In genomic region chr18:808502-808901, GRCh38 we compare ENCODE assay signal across 12 cellular contexts. TPM values are rescaled to one million over a fixed set of nuclear protein-coding genes. Genes with fewer than 3 reads are reported as not detected.
DNase-seq lines count a peak whose midpoint lies in the region; ATAC-seq and TF ChIP-seq lines count a peak whose summit lies in the region.
"Had no signal": no experiment of that assay in that cellular context is flagged by ENCODE, and none has a peak within 500 bp of the region (broad histone marks: within the 10 kb centered on the region; RNA-seq: fewer than 3 reads in every experiment).

No MANE protein-coding gene starts in this region.

- TF ChIP-seq POLR2A in sigmoid colon (IDR thresholded peaks at IDR 0.05), result no peak
- TF ChIP-seq POLR2A in right lobe of liver (IDR thresholded peaks at IDR 0.05), result no peak

- H3K4me1 Mint-ChIP-seq in activated CD4-positive, alpha-beta T cell treated with anti-CD3 and anti-CD28 coated beads, Interleukin-2, amount 10 ng/mL, durations not matched to agents 24 days and 14 days, result peaks cover 59% of the 10 kb centered on the region
- H3K4me1 Mint-ChIP-seq in activated CD4-positive, alpha-beta T cell treated with anti-CD3 and anti-CD28 coated beads for 36 hours, result peaks cover 62% of the 10 kb centered on the region
- peaks cover 33 to 66% of the 10 kb centered on the region in 2 donors for H3K4me1 Mint-ChIP-seq in effector memory CD8-positive, alpha-beta T cell (ENCODE audit: low read depth in 2 of 2)

- H3K9me3 ChIP-seq in sigmoid colon (no peaks in the 10 kb centered on the region), right lobe of liver (no peaks in the 10 kb centered on the region)
- H3K9me3 ChIP-seq: mucosa of descending colon had no signal

- peak overlapping the region; percentile 32 for H3K27ac Mint-ChIP-seq in activated CD4-positive, alpha-beta T cell treated with anti-CD3 and anti-CD28 coated beads, Interleukin-2, amount 10 ng/mL, durations not matched to agents 24 days and 14 days
- no peak overlapping the region for H3K27ac Mint-ChIP-seq in activated CD4-positive, alpha-beta T cell treated with anti-CD3 and anti-CD28 coated beads for 36 hours
- peak overlapping the region; percentile 29 to 96 for H3K27ac Mint-ChIP-seq in effector memory CD8-positive, alpha-beta T cell

- H3K4me3 ChIP-seq in sigmoid colon (no peak overlapping the region), right lobe of liver (no peak overlapping the region)
- H3K4me3 ChIP-seq: mucosa of descending colon had no signal

- POLR2A ChIA-PET in activated CD4-positive, alpha-beta T cell treated with anti-CD3 and anti-CD28 coated beads for 36 hours (lab: Charles Lee), result interaction anchor here (1.1 to 1.4 kb wide), 2 partner anchors 31 to 96 kb away, joined by 3 to 4 read pairs; no protein-coding TSS in a partner anchor

- H3K36me3 ChIP-seq in sigmoid colon, result no peaks in the 10 kb centered on the region
- H3K36me3 ChIP-seq in right lobe of liver, result no peaks in the 10 kb centered on the region

- H3K36me3 Mint-ChIP-seq in activated CD4-positive, alpha-beta T cell treated with anti-CD3 and anti-CD28 coated beads, Interleukin-2, amount 10 ng/mL, durations not matched to agents 24 days and 14 days (ENCODE audit: low read depth), result peaks cover 6% of the 10 kb centered on the region
- peaks cover 8% of the 10 kb centered on the region for H3K36me3 Mint-ChIP-seq in activated CD4-positive, alpha-beta T cell treated with anti-CD3 and anti-CD28 coated beads for 36 hours (ENCODE audit: low read depth)
- H3K36me3 Mint-ChIP-seq in effector memory CD8-positive, alpha-beta T cell (ENCODE audit: insufficient read depth), result peaks cover 28% of the 10 kb centered on the region

- peaks cover 0 to 63% (median 38%) of the 10 kb centered on the region in 4 donors for H3K4me1 ChIP-seq in sigmoid colon
- H3K4me1 ChIP-seq in right lobe of liver, result peaks cover 0 to 43% (median 6%) of the 10 kb centered on the region in 4 donors

- H3K27me3 Mint-ChIP-seq in activated CD4-positive, alpha-beta T cell treated with anti-CD3 and anti-CD28 coated beads, Interleukin-2, amount 10 ng/mL, durations not matched to agents 24 days and 14 days, result peaks cover 3% of the 10 kb centered on the region
- no peaks in the 10 kb centered on the region for H3K27me3 Mint-ChIP-seq in activated CD4-positive, alpha-beta T cell treated with anti-CD3 and anti-CD28 coated beads for 36 hours
- no peaks in the 10 kb centered on the region for H3K27me3 Mint-ChIP-seq in effector memory CD8-positive, alpha-beta T cell

- peak overlapping the region; percentile 70 for H3K4me3 Mint-ChIP-seq in activated CD4-positive, alpha-beta T cell treated with anti-CD3 and anti-CD28 coated beads, Interleukin-2, amount 10 ng/mL, durations not matched to agents 24 days and 14 days
- no peak overlapping the region for H3K4me3 Mint-ChIP-seq in activated CD4-positive, alpha-beta T cell treated with anti-CD3 and anti-CD28 coated beads for 36 hours
- peak overlapping the region; percentile 7 to 20 for H3K4me3 Mint-ChIP-seq in effector memory CD8-positive, alpha-beta T cell

- no peak for TF ChIP-seq CTCF in sigmoid colon (IDR thresholded peaks at IDR 0.05)
- no peak for TF ChIP-seq CTCF in right lobe of liver (IDR thresholded peaks at IDR 0.05)

- peak; percentile 56 for DNase-seq in activated CD4-positive, alpha-beta T cell treated with anti-CD3 and anti-CD28 coated beads, Interleukin-2, amount 10 ng/mL, durations not matched to agents 24 days and 14 days
- DNase-seq in activated CD4-positive, alpha-beta T cell treated with anti-CD3 and anti-CD28 coated beads for 36 hours, result no peak
- DNase-seq in OCI-M1 (lab: John Stamatoyannopoulos, UW) (peak; percentile 60), sigmoid colon (no peak), right lobe of liver (no peak), NCI-H510A (lab: John Stamatoyannopoulos, UW) (no peak), NCI-H2029 (lab: John Stamatoyannopoulos, UW) (no peak)
- DNase-seq in effector memory CD8-positive, alpha-beta T cell, result no peak
- DNase-seq: activated CD4-positive, alpha-beta T cell treated with anti-CD3 and anti-CD28 coated beads for 1 hour; mucosa of descending colon; NCI-H345 had no signal

- H3K27me3 ChIP-seq in sigmoid colon, result no peaks in the 10 kb centered on the region
- H3K27me3 ChIP-seq in right lobe of liver, result no peaks in the 10 kb centered on the region

- WGBS in sigmoid colon, 2 donors, result 37 to 54% methylated on average over 2 of the region's 2 CpGs
- WGBS in right lobe of liver (ENCODE audit: insufficient coverage, low coverage, low lambda C conversion rate, missing lambda C conversion rate), result 56% methylated on average over 2 of the region's 2 CpGs

- CTCF ChIA-PET in activated CD4-positive, alpha-beta T cell treated with anti-CD3 and anti-CD28 coated beads for 36 hours (lab: Charles Lee), result interaction anchor here (0.8 to 1.6 kb wide), 2 partner anchors 22 to 37 kb away, joined by 3 to 13 read pairs; no protein-coding TSS in a partner anchor

- H3K27ac ChIP-seq in sigmoid colon (peak overlapping the region; percentile 39 to 73 (median 58)), right lobe of liver (no peak overlapping the region)

- TF ChIP-seq EP300 in sigmoid colon (IDR thresholded peaks at IDR 0.05), result no peak

- ATAC-seq in activated CD4-positive, alpha-beta T cell treated with anti-CD3 and anti-CD28 coated beads for 36 hours, result no peak
- ATAC-seq in effector memory CD8-positive, alpha-beta T cell (replicated peaks), result peak; percentile 12
- no peak for ATAC-seq in right lobe of liver
- ATAC-seq: mucosa of descending colon, sciatic nerve had no signal

- intact Hi-C loops in activated CD4-positive, alpha-beta T cell treated with anti-CD3 and anti-CD28 coated beads, Interleukin-2, amount 10 ng/mL, durations not matched to agents 24 days and 14 days (cut with micrococcal nuclease), result no loop called here
- intact Hi-C loops in activated CD4-positive, alpha-beta T cell treated with anti-CD3 and anti-CD28 coated beads for 36 hours (cut with DNase I, micrococcal nuclease), result loop anchor here in 1 of 2 experiments (5.0 kb wide), 1 partner anchor 46 kb away; no protein-coding TSS in a partner anchor
- intact Hi-C loops in sigmoid colon (cut with DNase I) (no loop called here), right lobe of liver (cut with DNase I) (no loop called here)

- H3K9me3 Mint-ChIP-seq in activated CD4-positive, alpha-beta T cell treated with anti-CD3 and anti-CD28 coated beads, Interleukin-2, amount 10 ng/mL, durations not matched to agents 24 days and 14 days, result peaks cover 4% of the 10 kb centered on the region
- no peaks in the 10 kb centered on the region for H3K9me3 Mint-ChIP-seq in activated CD4-positive, alpha-beta T cell treated with anti-CD3 and anti-CD28 coated beads for 36 hours (ENCODE audit: low read depth)
- no peaks in the 10 kb centered on the region for H3K9me3 Mint-ChIP-seq in effector memory CD8-positive, alpha-beta T cell

RNA-seq across cellular contexts. Expression of gene YES1, which starts 3.5 kb away (rescaled TPM):
- total RNA-seq in activated CD4-positive, alpha-beta T cell treated with anti-CD3 and anti-CD28 coated beads, Interleukin-2, amount 10 ng/mL, durations not matched to agents 24 days and 14 days, result 16.3 and 18.7 TPM in 2 replicates
- 10 to 100 TPM; 13.1 to 14.2 TPM for total RNA-seq in activated CD4-positive, alpha-beta T cell treated with anti-CD3 and anti-CD28 coated beads for 36 hours
- total RNA-seq in sigmoid colon (100 to 1,000 TPM; 105 to 146 (median 114) TPM), right lobe of liver (10 to 100 TPM; 30.6 to 79.8 (median 43.2) TPM)
- 10 to 100 TPM; 27.6 to 60.6 (median 31.8) TPM for polyA plus RNA-seq in sigmoid colon

Comparison
In these comparisons a context has a peak if more than half of its experiments do, and no peak if none do; other contexts are left out.
1. DNase-seq: peak in activated CD4-positive, alpha-beta T cell treated with anti-CD3 and anti-CD28 coated beads, Interleukin-2, amount 10 ng/mL, durations not matched to agents 24 days and 14 days (single experiment) and OCI-M1 (single experiment); none in activated CD4-positive, alpha-beta T cell treated with anti-CD3 and anti-CD28 coated beads for 36 hours (single experiment), effector memory CD8-positive, alpha-beta T cell (0 of 3), sigmoid colon (single experiment), right lobe of liver (0 of 3), NCI-H510A (single experiment) and NCI-H2029 (single experiment).
2. H3K27ac ChIP-seq: peak in sigmoid colon (4 of 4); none in right lobe of liver (0 of 3).